Comparison of ENCODE assay signal across 8 cellular contexts in the genomic region with DNA sequence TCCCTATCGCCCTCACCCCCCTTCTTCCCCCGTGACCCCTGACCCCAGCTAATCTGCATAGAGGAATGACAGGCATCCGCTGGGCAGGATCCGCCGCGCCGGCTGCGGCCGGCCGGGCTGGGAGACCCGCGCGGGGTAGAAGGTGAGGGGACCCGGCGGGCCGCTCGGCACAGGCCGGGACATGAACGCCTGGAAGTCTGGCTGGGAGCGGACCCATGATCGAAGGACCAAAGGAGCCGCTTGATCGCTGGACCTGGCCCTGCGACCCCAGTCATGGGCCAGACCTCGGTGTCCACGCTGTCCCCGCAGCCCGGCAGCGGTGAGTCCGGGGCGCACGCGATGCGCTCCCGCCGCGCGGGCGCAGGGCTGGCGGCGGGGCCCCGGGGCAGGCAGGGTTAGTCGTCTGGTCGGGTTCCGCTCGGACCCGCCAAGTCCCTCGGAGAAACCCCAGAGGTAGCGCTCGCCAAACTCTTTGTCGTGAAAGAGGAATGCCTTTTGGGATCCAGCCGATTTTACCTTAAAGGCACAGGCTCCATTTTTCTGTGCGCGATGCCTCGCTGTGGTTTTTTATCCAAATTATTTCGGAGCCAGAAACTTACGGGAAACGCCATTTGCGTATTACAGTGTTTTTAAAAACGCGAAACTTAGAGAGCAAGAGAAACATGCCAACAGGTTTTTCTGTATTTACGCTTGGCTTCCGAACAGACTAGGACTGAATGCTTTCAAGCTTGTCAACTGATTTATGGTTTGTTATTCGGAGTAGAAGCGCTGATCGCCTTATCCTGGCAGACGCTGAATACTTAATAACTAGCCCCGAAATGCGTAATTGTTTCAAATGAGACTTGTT. TPM values are rescaled to one million over a fixed set of nuclear protein-coding genes. Genes with fewer than 3 reads are reported as not detected.
DNase-seq lines count a peak whose midpoint lies in the region; ATAC-seq and TF ChIP-seq lines count a peak whose summit lies in the region.

A gene (plus strand): TSS at position 75 of the 847 bp plus-strand sequence. CDS start 199 bp downstream, at position 274.

- intact Hi-C loops in body of pancreas (cut with DNase I), result no loop called here
- intact Hi-C loops in prostate gland (cut with DNase I), result loop anchor here (5.0 kb wide), 1 partner anchor 164 kb away; a partner anchor contains a TSS
- intact Hi-C loops in uterus (cut with DNase I; ENCODE audit: low total_unique reads), result no loop called here

- no peak for TF ChIP-seq CTCF in body of pancreas (IDR thresholded peaks at IDR 0.05)
- no peak for TF ChIP-seq CTCF in prostate gland (IDR thresholded peaks at IDR 0.05)
- no peak for TF ChIP-seq CTCF in uterus (IDR thresholded peaks at IDR 0.05)

- TF ChIP-seq POLR2A in body of pancreas (IDR thresholded peaks at IDR 0.05) (peak; percentile 41 to 79 (median 69)), prostate gland (IDR thresholded peaks at IDR 0.05) (peak; percentile 72), uterus (IDR thresholded peaks at IDR 0.05) (peak; percentile 56 to 71)

- no peaks in the 10 kb centered on the region for H3K9me3 ChIP-seq in body of pancreas
- H3K9me3 ChIP-seq in prostate gland, result no peaks in the 10 kb centered on the region
- no peaks in the 10 kb centered on the region for H3K9me3 ChIP-seq in uterus

- H3K27me3 ChIP-seq in body of pancreas (no peaks in the 10 kb centered on the region), prostate gland (replicated peaks; ENCODE audit: insufficient read depth) (no peaks in the 10 kb centered on the region), uterus (no peaks in the 10 kb centered on the region)

- ATAC-seq in body of pancreas (peak; percentile 84), HG02884 (IDR thresholded peaks at IDR 0.05; ENCODE audit: unreplicated experiment) (no peak)

- no peaks in the 10 kb centered on the region for H3K36me3 ChIP-seq in body of pancreas (replicated peaks in 1 of 2; ENCODE audit: insufficient read depth in 1 of 2, low read depth in 2 of 2)
- H3K36me3 ChIP-seq in prostate gland, result no peaks in the 10 kb centered on the region
- no peaks in the 10 kb centered on the region for H3K36me3 ChIP-seq in uterus

- DNase-seq in DMS114 treated with DMSO at 0.1 percent for 48 hours (lab: John Stamatoyannopoulos, UW; ENCODE audit: unreplicated experiment) (peak; percentile 9), HUDEP-2 (lab: John Stamatoyannopoulos, UW; ENCODE audit: unreplicated experiment in 76 of 76) (peak in 63 of 76 experiments; percentile 22 to 78 (median 56)), T1000 (lab: John Stamatoyannopoulos, UW) (peak; percentile 36), body of pancreas (peak; percentile 56 to 75 (median 68)), hepatic stellate cell (ENCODE audit: low spot score) (peak; percentile 62), prostate gland (ENCODE audit: low spot score) (peak; percentile 52), uterus (peak; percentile 75 to 76)

- H3K4me3 ChIP-seq in body of pancreas (peak within 1 kb of the TSS; percentile 48 to 93), prostate gland (peak within 1 kb of the TSS; percentile 68 to 82), uterus (peak within 1 kb of the TSS; percentile 38 to 72)

- H3K4me1 ChIP-seq in body of pancreas (peaks cover 17% of the 10 kb centered on the region), prostate gland (replicated peaks) (no peaks in the 10 kb centered on the region), uterus (peaks cover 2 to 5% of the 10 kb centered on the region in 2 donors)

- 0 to 1% methylated on average over 44 to 55 of the region's 69 CpGs for WGBS in body of pancreas, 2 donors
- 1% methylated on average over 62 of the region's 69 CpGs for WGBS in prostate gland

- H3K27ac ChIP-seq in body of pancreas (peak within 1 kb of the TSS; percentile 74 to 93 (median 81)), prostate gland (peak within 1 kb of the TSS; percentile 87 to 97), uterus (peak within 1 kb of the TSS; percentile 89 to 94)

RNA-seq across cellular contexts. Expression of the gene that starts here (rescaled TPM):
- 10 to 100 TPM; 17.9 to 35.6 TPM for total RNA-seq in body of pancreas
- total RNA-seq in prostate gland, result 100 to 1,000 TPM in 1 of 2 donors, 10 to 100 TPM in 1; 41.4 to 108 TPM
- 100 to 1,000 TPM in 1 of 4 donors, 10 to 100 TPM in 3; 78.2 to 145 (median 90.1) TPM for total RNA-seq in uterus

Comparison
In these comparisons a context has a peak if more than half of its experiments do, and no peak if none do; other contexts are left out.
1. DNase-seq: peak in every context shown above with its lines; median percentile 76 in uterus; 68 in body of pancreas; 62 in hepatic stellate cell; 56 in HUDEP-2; 52 in prostate gland; 36 in T1000; 9 in DMS114 treated with DMSO at 0.1 percent for 48 hours.